11 cellular contexts compared by ENCODE assay signal in genomic region chr14:68955164-68955921, GRCh38. TPM values are rescaled to one million over a fixed set of nuclear protein-coding genes. Genes with fewer than 3 reads are reported as not detected.
DNase-seq lines count a peak whose midpoint lies in the region; TF ChIP-seq lines count a peak whose summit lies in the region.
"Had no signal": no experiment of that assay in that cellular context is flagged by ENCODE, and none has a peak within 500 bp of the region (broad histone marks: within the 10 kb centered on the region; RNA-seq: fewer than 3 reads in every experiment).

No MANE protein-coding gene starts in this region.

- peak overlapping the region in 3 of 4 donors; percentile 64 to 90 (median 75) for H3K27ac ChIP-seq in esophagus squamous epithelium
- H3K27ac ChIP-seq in ovary = no peak overlapping the region

- H3K36me3 Mint-ChIP-seq in nephron progenitor cell (ENCODE audit: low read depth) = peaks cover 6% of the 10 kb centered on the region

- H3K36me3 ChIP-seq in esophagus squamous epithelium = no peaks in the 10 kb centered on the region
- no peaks in the 10 kb centered on the region for H3K36me3 ChIP-seq in ovary

- no peak for TF ChIP-seq POLR2A in esophagus squamous epithelium (IDR thresholded peaks at IDR 0.05)
- no peak for TF ChIP-seq POLR2A in ovary (IDR thresholded peaks at IDR 0.05)

- intact Hi-C loops in esophagus squamous epithelium (cut with DNase I) = no loop called here
- intact Hi-C loops in ovary (cut with DNase I) = no loop called here

- H3K9me3 Mint-ChIP-seq in nephron progenitor cell = no peaks in the 10 kb centered on the region

- H3K4me1 Mint-ChIP-seq in nephron progenitor cell = peaks cover 64% of the 10 kb centered on the region

- 59 to 76% methylated on average over 7 to 10 of the region's 11 CpGs for WGBS in esophagus squamous epithelium, 2 donors
- 68 to 69% (median 68%) methylated on average over 11 of the region's 11 CpGs for WGBS in ovary, 3 donors

- H3K4me3 ChIP-seq in esophagus squamous epithelium (peak overlapping the region in 1 of 4 donors; percentile 3), ovary (no peak overlapping the region)

- H3K4me3 Mint-ChIP-seq in nephron progenitor cell = no peak overlapping the region

- no peaks in the 10 kb centered on the region for H3K9me3 ChIP-seq in esophagus squamous epithelium
- H3K9me3 ChIP-seq in ovary = no peaks in the 10 kb centered on the region

- H3K27ac Mint-ChIP-seq in nephron progenitor cell = peak overlapping the region; percentile 46

- H3K27me3 Mint-ChIP-seq in nephron progenitor cell (ENCODE audit: low read depth, poor library complexity) = peaks cover 3% of the 10 kb centered on the region

- H3K4me1 ChIP-seq in esophagus squamous epithelium (peaks cover 44 to 91% (median 79%) of the 10 kb centered on the region in 3 donors), ovary (ENCODE audit: insufficient read depth) (peaks cover 45% of the 10 kb centered on the region)

- TF ChIP-seq CTCF in esophagus squamous epithelium (IDR thresholded peaks at IDR 0.05) (no peak), nephron progenitor cell (IDR thresholded peaks at IDR 0.05) (no peak), ovary (IDR thresholded peaks at IDR 0.05) (no peak)

- TF ChIP-seq EP300 in ovary (IDR thresholded peaks at IDR 0.05) = no peak

- DNase-seq in AG20443 (ENCODE audit: low spot score) = peak; percentile 25
- DNase-seq in NCI-H69 (lab: John Stamatoyannopoulos, UW) = peak; percentile 78
- no peak for DNase-seq in esophagus squamous epithelium (lab: John Stamatoyannopoulos, UW)
- DNase-seq in nephron progenitor cell = no peak
- no peak for DNase-seq in DMS153 treated with DMSO at 0.1 percent for 48 hours (lab: John Stamatoyannopoulos, UW; ENCODE audit: unreplicated experiment)
- DNase-seq in ovary = no peak
- DNase-seq in SW480 (ENCODE audit: low spot score) = no peak
- DNase-seq in NCI-H526 (lab: John Stamatoyannopoulos, UW) = no peak
- DNase-seq: activated CD4-positive, alpha-beta T cell treated with anti-CD3 and anti-CD28 coated beads for 1 hour; central memory CD4-positive, alpha-beta T cell; DMS 273 treated with DMSO at 0.1 percent for 48 hours had no signal

- H3K27me3 ChIP-seq in esophagus squamous epithelium (no peaks in the 10 kb centered on the region), ovary (no peaks in the 10 kb centered on the region)

RNA-seq across cellular contexts. Expression of gene ACTN1, which starts 23.8 kb away (rescaled TPM):
- 100 to 1,000 TPM; 118 to 145 (median 131) TPM for total RNA-seq in esophagus squamous epithelium
- 100 to 1,000 TPM in 5 of 7 donors, 10 to 100 TPM in 2; 39.0 to 203 (median 138) TPM for total RNA-seq in ovary
- 100 to 1,000 TPM in 1 of 2 donors, 10 to 100 TPM in 1; 60.3 to 178 TPM for polyA plus RNA-seq in ovary

Comparison
In these comparisons a context has a peak if more than half of its experiments do, and no peak if none do; other contexts are left out.
1. DNase-seq: peak in AG20443 (single experiment) and NCI-H69 (single experiment); none in esophagus squamous epithelium (single experiment), nephron progenitor cell (single experiment), DMS153 treated with DMSO at 0.1 percent for 48 hours (single experiment), ovary (0 of 5), SW480 (single experiment) and NCI-H526 (0 of 2).
2. H3K27ac ChIP-seq: peak in esophagus squamous epithelium (3 of 4); none in ovary (0 of 2).